ENCODE assay signal across 2 cellular contexts in the genomic region with DNA sequence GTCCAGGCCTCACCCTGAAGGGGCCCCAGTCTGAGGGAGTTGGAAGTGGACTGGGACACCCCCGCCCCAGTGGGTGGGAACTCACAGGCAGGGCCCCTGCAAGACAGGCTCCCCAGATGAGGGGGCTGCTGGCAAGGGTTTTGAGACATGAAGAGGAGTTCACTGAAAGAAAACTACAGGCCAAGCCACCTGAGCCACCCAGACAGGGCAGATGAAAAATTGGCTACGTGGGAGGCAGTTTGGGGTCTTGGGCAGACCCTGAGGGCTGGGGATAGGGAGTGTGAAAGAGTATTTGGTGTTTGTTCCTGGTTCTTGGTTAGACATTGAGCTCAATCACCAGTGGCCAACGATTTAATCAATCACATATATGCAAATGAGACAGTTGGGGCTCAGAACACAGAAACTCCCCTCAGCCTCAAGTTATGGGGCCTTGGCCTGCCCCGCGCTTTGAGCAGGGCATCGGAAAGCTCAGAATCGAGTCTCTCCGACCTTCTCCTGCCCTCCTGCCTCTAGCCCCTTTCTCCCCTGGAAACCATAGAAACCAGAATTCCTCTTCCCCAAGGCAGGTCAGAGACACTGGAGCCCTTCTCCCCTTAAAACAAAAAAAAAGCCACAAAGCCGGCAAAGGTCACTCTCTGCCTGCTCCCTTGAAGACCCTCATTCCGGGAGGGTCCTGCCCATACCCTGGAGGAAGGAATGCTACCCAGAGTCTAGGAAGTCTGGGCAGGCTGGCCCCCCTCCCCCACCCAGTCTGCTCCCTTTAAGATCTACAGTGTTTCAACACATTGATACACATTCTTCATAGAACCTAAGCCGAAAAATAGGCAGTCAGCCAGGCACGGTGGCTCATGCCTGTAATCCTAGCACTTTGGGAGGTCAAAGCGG.
TF ChIP-seq lines count a peak whose summit lies in the region.

No MANE protein-coding gene starts in this region.

TF ChIP-seq in HEK293, 187 proteins besides CTCF, POLR2A, EP300 and RAD21 (continued from another document and continues in another):
- TF ChIP-seq, protein P1, sequence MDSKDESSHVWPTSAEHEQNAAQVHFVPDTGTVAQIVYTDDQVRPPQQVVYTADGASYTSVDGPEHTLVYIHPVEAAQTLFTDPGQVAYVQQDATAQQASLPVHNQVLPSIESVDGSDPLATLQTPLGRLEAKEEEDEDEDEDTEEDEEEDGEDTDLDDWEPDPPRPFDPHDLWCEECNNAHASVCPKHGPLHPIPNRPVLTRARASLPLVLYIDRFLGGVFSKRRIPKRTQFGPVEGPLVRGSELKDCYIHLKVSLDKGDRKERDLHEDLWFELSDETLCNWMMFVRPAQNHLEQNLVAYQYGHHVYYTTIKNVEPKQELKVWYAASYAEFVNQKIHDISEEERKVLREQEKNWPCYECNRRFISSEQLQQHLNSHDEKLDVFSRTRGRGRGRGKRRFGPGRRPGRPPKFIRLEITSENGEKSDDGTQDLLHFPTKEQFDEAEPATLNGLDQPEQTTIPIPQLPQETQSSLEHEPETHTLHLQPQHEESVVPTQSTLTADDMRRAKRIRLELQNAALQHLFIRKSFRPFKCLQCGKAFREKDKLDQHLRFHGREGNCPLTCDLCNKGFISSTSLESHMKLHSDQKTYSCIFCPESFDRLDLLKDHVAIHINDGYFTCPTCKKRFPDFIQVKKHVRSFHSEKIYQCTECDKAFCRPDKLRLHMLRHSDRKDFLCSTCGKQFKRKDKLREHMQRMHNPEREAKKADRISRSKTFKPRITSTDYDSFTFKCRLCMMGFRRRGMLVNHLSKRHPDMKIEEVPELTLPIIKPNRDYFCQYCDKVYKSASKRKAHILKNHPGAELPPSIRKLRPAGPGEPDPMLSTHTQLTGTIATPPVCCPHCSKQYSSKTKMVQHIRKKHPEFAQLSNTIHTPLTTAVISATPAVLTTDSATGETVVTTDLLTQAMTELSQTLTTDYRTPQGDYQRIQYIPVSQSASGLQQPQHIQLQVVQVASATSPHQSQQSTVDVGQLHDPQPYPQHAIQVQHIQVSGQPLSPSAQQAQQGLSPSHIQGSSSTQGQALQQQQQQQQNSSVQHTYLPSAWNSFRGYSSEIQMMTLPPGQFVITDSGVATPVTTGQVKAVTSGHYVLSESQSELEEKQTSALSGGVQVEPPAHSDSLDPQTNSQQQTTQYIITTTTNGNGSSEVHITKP (tag by site-specific recombination; IDR thresholded peaks at IDR 0.05) = peak; percentile 43; the same call in 1 of the 2 replicates
- TF ChIP-seq HOXC10 (CRISPR knock-in tag; IDR thresholded peaks at IDR 0.05) (no peak), ZNF561 (tag by site-specific recombination; IDR thresholded peaks at IDR 0.05; ENCODE audit: borderline replicate concordance) (no peak), ZBTB49 (tag by site-specific recombination; IDR thresholded peaks at IDR 0.05; ENCODE audit: low read depth) (no peak), ZNF394 (tag by site-specific recombination; IDR thresholded peaks at IDR 0.05; ENCODE audit: borderline replicate concordance) (no peak), ZBTB10 (tag by site-specific recombination; IDR thresholded peaks at IDR 0.05) (no peak; the same call in 1 of the 2 replicates), ZNF132 (tag by site-specific recombination; IDR thresholded peaks at IDR 0.05; ENCODE audit: borderline replicate concordance) (no peak), ZNF548 (tag by site-specific recombination; IDR thresholded peaks at IDR 0.05) (no peak), ZBTB8A (tag by site-specific recombination; IDR thresholded peaks at IDR 0.05) (no peak)
- TF ChIP-seq, protein P2, sequence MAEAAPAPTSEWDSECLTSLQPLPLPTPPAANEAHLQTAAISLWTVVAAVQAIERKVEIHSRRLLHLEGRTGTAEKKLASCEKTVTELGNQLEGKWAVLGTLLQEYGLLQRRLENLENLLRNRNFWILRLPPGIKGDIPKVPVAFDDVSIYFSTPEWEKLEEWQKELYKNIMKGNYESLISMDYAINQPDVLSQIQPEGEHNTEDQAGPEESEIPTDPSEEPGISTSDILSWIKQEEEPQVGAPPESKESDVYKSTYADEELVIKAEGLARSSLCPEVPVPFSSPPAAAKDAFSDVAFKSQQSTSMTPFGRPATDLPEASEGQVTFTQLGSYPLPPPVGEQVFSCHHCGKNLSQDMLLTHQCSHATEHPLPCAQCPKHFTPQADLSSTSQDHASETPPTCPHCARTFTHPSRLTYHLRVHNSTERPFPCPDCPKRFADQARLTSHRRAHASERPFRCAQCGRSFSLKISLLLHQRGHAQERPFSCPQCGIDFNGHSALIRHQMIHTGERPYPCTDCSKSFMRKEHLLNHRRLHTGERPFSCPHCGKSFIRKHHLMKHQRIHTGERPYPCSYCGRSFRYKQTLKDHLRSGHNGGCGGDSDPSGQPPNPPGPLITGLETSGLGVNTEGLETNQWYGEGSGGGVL (tag by site-specific recombination; IDR thresholded peaks at IDR 0.05) = no peak

TF ChIP-seq in K562, 482 proteins besides CTCF, POLR2A, EP300 and RAD21 (continued from another document):
- TF ChIP-seq PBX2 (CRISPR knock-in tag; IDR thresholded peaks at IDR 0.05; ENCODE audit: low read depth) (no peak), PBX2 (tag; conservative IDR thresholded peaks at IDR 0.05; ENCODE audit: low read depth) (peak; percentile 64; the same call in 1 of the 2 replicates), ZBED1 (IDR thresholded peaks at IDR 0.05) (no peak), SMARCA4 (IDR thresholded peaks at IDR 0.05) (peak; percentile 28; the same call in 1 of the 2 replicates), NR1H2 (CRISPR knock-in tag; IDR thresholded peaks at IDR 0.05) (no peak), PHB (CRISPR knock-in tag; IDR thresholded peaks at IDR 0.05) (no peak), DNMT1 (IDR thresholded peaks at IDR 0.05) (no peak), BCOR (IDR thresholded peaks at IDR 0.05) (0 out of 2 replicates have a peak, but pooled peaks have one; percentile 4), ZBTB7A (IDR thresholded peaks at IDR 0.05; ENCODE audit: borderline replicate concordance, control insufficient read depth, low read depth, low read length) (peak; percentile 20), ZNF12 (CRISPR knock-in tag; IDR thresholded peaks at IDR 0.05) (no peak; the same call in 1 of the 2 replicates), GTF2E2 (tag; IDR thresholded peaks at IDR 0.05) (0 out of 2 replicates have a peak, but pooled peaks have one; percentile 36), MCM7 (IDR thresholded peaks at IDR 0.05) (no peak), EGR1 (conservative IDR thresholded peaks at IDR 0.05) (peak; percentile 78), RBBP5 (IDR thresholded peaks at IDR 0.05; ENCODE audit: borderline replicate concordance, insufficient read depth, low read length, poor library complexity, severe bottlenecking) (peak; percentile 49), ZNF311 (CRISPR knock-in tag; IDR thresholded peaks at IDR 0.05) (peak; percentile 46; the same call in 1 of the 2 replicates), NCOA1 (IDR thresholded peaks at IDR 0.05; ENCODE audit: low read depth) (0 out of 2 replicates have a peak, but pooled peaks have one; percentile 6), ZKSCAN3 (CRISPR knock-in tag; IDR thresholded peaks at IDR 0.05) (no peak), MYNN (IDR thresholded peaks at IDR 0.05) (peak; percentile 14; the same call in 1 of the 2 replicates), MYNN (CRISPR knock-in tag; IDR thresholded peaks at IDR 0.05) (no peak), MTA3 (IDR thresholded peaks at IDR 0.05; ENCODE audit: borderline replicate concordance) (0 out of 2 replicates have a peak, but pooled peaks have one; percentile 56), ARNT (IDR thresholded peaks at IDR 0.05) (peak in 1 of 2 experiments; percentile 20; a peak in 1 of 4 replicates), TRIM24 (IDR thresholded peaks at IDR 0.05) (0 out of 4 replicates have a peak, but pooled peaks of 1 of the 2 experiments have one; percentile 9), NEUROD1 (IDR thresholded peaks at IDR 0.05; ENCODE audit: borderline replicate concordance, low read depth, low read length, partially characterized antibody) (no peak), IRF2 (CRISPR knock-in tag; IDR thresholded peaks at IDR 0.05) (no peak), CEBPB (tag; IDR thresholded peaks at IDR 0.05) (peak; percentile 28)
- TF ChIP-seq, protein P3, sequence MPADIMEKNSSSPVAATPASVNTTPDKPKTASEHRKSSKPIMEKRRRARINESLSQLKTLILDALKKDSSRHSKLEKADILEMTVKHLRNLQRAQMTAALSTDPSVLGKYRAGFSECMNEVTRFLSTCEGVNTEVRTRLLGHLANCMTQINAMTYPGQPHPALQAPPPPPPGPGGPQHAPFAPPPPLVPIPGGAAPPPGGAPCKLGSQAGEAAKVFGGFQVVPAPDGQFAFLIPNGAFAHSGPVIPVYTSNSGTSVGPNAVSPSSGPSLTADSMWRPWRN (IDR thresholded peaks at IDR 0.05; ENCODE audit: low read depth) = 0 out of 2 replicates have a peak, but pooled peaks have one; percentile 5
